Comparison of ENCODE assay signal across 10 cellular contexts in genomic region chr11:121372671-121373429, GRCh38.
DNase-seq lines count a peak whose midpoint lies in the region; ATAC-seq and TF ChIP-seq lines count a peak whose summit lies in the region.
"Had no signal": no experiment of that assay in that cellular context is flagged by ENCODE, and none has a peak within 500 bp of the region (broad histone marks: within the 10 kb centered on the region; RNA-seq: fewer than 3 reads in every experiment).

No MANE protein-coding gene starts in this region.

- H3K27me3 ChIP-seq in upper lobe of right lung = no peaks in the 10 kb centered on the region

- H3K4me3 Mint-ChIP-seq in activated naive CD4-positive, alpha-beta T cell treated with anti-CD3 and anti-CD28 coated beads, Interleukin-2, amount 50 U/mL, for 24 hours = peak overlapping the region; percentile 42
- H3K4me3 Mint-ChIP-seq: activated T-cell treated with anti-CD3 and anti-CD28 coated beads, Interleukin-2, amount 50 U/mL, for 4 hours had no signal

- TF ChIP-seq CTCF in upper lobe of right lung (IDR thresholded peaks at IDR 0.05) = no peak

- no peaks in the 10 kb centered on the region for H3K36me3 Mint-ChIP-seq in activated naive CD4-positive, alpha-beta T cell treated with anti-CD3 and anti-CD28 coated beads, Interleukin-2, amount 50 U/mL, for 24 hours

- intact Hi-C loops in upper lobe of right lung (cut with DNase I) = no loop called here

- no peak for DNase-seq in activated naive CD4-positive, alpha-beta T cell (lab: John Stamatoyannopoulos, UW)
- peak; percentile 60 for DNase-seq in NCI-H69 (lab: John Stamatoyannopoulos, UW)
- DNase-seq in upper lobe of right lung = no peak
- no peak for DNase-seq in NCI-H510A treated with DMSO at 0.1 percent for 48 hours (lab: John Stamatoyannopoulos, UW)
- no peak for DNase-seq in NCI-H2107 treated with DMSO at 0.1 percent for 48 hours (lab: John Stamatoyannopoulos, UW; ENCODE audit: unreplicated experiment)
- no peak for DNase-seq in activated CD4-positive, alpha-beta T cell treated with anti-CD3 and anti-CD28 coated beads for 1 hour
- DNase-seq: activated T-cell treated with anti-CD3 and anti-CD28 coated beads, Interleukin-2, amount 50 U/mL, for 4 hours; NCI-H1694 treated with DMSO at 0.1 percent for 48 hours had no signal

- no peaks in the 10 kb centered on the region for H3K9me3 Mint-ChIP-seq in activated naive CD4-positive, alpha-beta T cell treated with anti-CD3 and anti-CD28 coated beads, Interleukin-2, amount 50 U/mL, for 24 hours
- H3K9me3 Mint-ChIP-seq: activated T-cell treated with anti-CD3 and anti-CD28 coated beads, Interleukin-2, amount 50 U/mL, for 4 hours had no signal

- H3K4me3 ChIP-seq in upper lobe of right lung = no peak overlapping the region

- no peak overlapping the region for H3K27ac ChIP-seq in upper lobe of right lung

- ATAC-seq in HG02642 (IDR thresholded peaks at IDR 0.05; ENCODE audit: poor library complexity, unreplicated experiment) (peak; percentile 83), upper lobe of right lung (peak; percentile 28)

- no peaks in the 10 kb centered on the region for H3K36me3 ChIP-seq in upper lobe of right lung

- H3K4me1 ChIP-seq in upper lobe of right lung = peaks cover 6% of the 10 kb centered on the region

- H3K27ac Mint-ChIP-seq in activated naive CD4-positive, alpha-beta T cell treated with anti-CD3 and anti-CD28 coated beads, Interleukin-2, amount 50 U/mL, for 24 hours = peak overlapping the region; percentile 46

- no peaks in the 10 kb centered on the region for H3K9me3 ChIP-seq in upper lobe of right lung

- H3K4me1 Mint-ChIP-seq in activated naive CD4-positive, alpha-beta T cell treated with anti-CD3 and anti-CD28 coated beads, Interleukin-2, amount 50 U/mL, for 24 hours = peaks cover 80% of the 10 kb centered on the region

- H3K27me3 Mint-ChIP-seq in activated naive CD4-positive, alpha-beta T cell treated with anti-CD3 and anti-CD28 coated beads, Interleukin-2, amount 50 U/mL, for 24 hours = no peaks in the 10 kb centered on the region
